Comparison of ENCODE assay signal across 21 cellular contexts in the genomic region with DNA sequence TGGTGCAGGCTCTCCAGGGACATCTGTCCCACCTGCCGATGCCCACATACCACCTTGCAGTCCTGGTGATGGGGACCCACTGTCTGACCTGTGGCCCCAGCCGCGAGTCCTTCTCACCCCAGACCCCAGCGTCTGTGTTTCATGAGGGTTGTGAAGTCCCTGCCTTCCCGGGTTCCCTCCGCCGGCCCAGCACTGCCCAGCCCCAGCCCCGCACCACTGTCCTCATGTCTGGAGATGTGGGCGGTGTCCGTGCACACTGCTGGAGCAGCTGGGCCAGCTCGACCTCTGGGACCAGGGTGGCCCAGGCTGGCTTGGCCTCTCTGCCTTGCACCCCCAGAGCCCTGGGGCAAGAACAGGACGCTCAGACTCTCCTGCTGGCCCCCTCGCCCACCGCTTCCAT.
A peak's percentile ranks its signal among the peaks of the same experiment; 100 is the strongest.
DNase-seq lines count a peak whose midpoint lies in the region; ATAC-seq and TF ChIP-seq lines count a peak whose summit lies in the region.
"Had no signal": no experiment of that assay in that cellular context is flagged by ENCODE, and none has a peak within 500 bp of the region (broad histone marks: within the 10 kb centered on the region; RNA-seq: fewer than 3 reads in every experiment).

No MANE protein-coding gene starts in this region.

- TF ChIP-seq POLR2A in gastroesophageal sphincter (IDR thresholded peaks at IDR 0.05): no peak

- H3K9me3 ChIP-seq in DOHH2 (ENCODE audit: control insufficient read depth, insufficient read depth, low read length) (no peaks in the 10 kb centered on the region), gastroesophageal sphincter (no peaks in the 10 kb centered on the region)

- WGBS in gastroesophageal sphincter (ENCODE audit: low coverage in 1 of 2), 2 donors: 87% methylated on average over 7 of the region's 14 CpGs; no CpG with 5 or more reads in 1 of the 2 donors

- H3K4me3 ChIP-seq in DOHH2 (ENCODE audit: low read length): no peak overlapping the region
- H3K4me3 ChIP-seq in gastroesophageal sphincter: no peak overlapping the region
- H3K4me3 ChIP-seq: lung had no signal

- H3K27me3 ChIP-seq in DOHH2 (ENCODE audit: control insufficient read depth, low read length) (no peaks in the 10 kb centered on the region), gastroesophageal sphincter (no peaks in the 10 kb centered on the region)

- no peak for ATAC-seq in gastroesophageal sphincter

- H3K79me2 ChIP-seq in DOHH2 (ENCODE audit: control insufficient read depth, low read length): no peaks in the 10 kb centered on the region

- H3K4me1 ChIP-seq in DOHH2 (ENCODE audit: control insufficient read depth, low read length): peaks cover 83% of the 10 kb centered on the region
- H3K4me1 ChIP-seq in gastroesophageal sphincter: peaks cover 3 to 100% (median 31%) of the 10 kb centered on the region in 3 donors

- H3F3A ChIP-seq in DOHH2 (ENCODE audit: control insufficient read depth, insufficient read depth): peaks cover 25% of the 10 kb centered on the region

- no peaks in the 10 kb centered on the region for H3K27me3 Mint-ChIP-seq in activated CD4-positive, alpha-beta T cell treated with anti-CD3 and anti-CD28 coated beads, Interleukin-2, amount 10 ng/mL, durations not matched to agents 24 days and 14 days
- no peaks in the 10 kb centered on the region for H3K27me3 Mint-ChIP-seq in activated T-helper 2 cell treated with anti-CD3 and anti-CD28 coated beads, Interferon-gamma antibody, Interleukin-2, Interleukin-4, amounts not matched to agents 10 μg/mL and 5 μg/mL and 100 μg/mL, durations not matched to agents 14 hours and 24 hours and 36 hours (ENCODE audit: low read depth)
- H3K27me3 Mint-ChIP-seq in nephron (ENCODE audit: low read depth): no peaks in the 10 kb centered on the region

- no peaks in the 10 kb centered on the region for H3K36me3 ChIP-seq in DOHH2 (ENCODE audit: control insufficient read depth, low read length)
- H3K36me3 ChIP-seq in gastroesophageal sphincter: no peaks in the 10 kb centered on the region

- H3K4me3 Mint-ChIP-seq in activated CD4-positive, alpha-beta T cell treated with anti-CD3 and anti-CD28 coated beads, Interleukin-2, amount 10 ng/mL, durations not matched to agents 24 days and 14 days: peak overlapping the region; percentile 60
- H3K4me3 Mint-ChIP-seq in activated T-helper 2 cell treated with anti-CD3 and anti-CD28 coated beads, Interferon-gamma antibody, Interleukin-2, Interleukin-4, amounts not matched to agents 10 μg/mL and 5 μg/mL and 100 μg/mL, durations not matched to agents 14 hours and 24 hours and 36 hours (ENCODE audit: low read depth): peak overlapping the region; percentile 51
- peak overlapping the region in 2 of 3 experiments; percentile 10 to 11 for H3K4me3 Mint-ChIP-seq in nephron
- H3K4me3 Mint-ChIP-seq: activated naive CD4-positive, alpha-beta T cell treated with anti-CD3 and anti-CD28 coated beads, Interleukin-2, amount 10 ng/mL, durations not matched to agents 7 days and 5 days had no signal

- H3K27ac Mint-ChIP-seq in activated CD4-positive, alpha-beta T cell treated with anti-CD3 and anti-CD28 coated beads, Interleukin-2, amount 10 ng/mL, durations not matched to agents 24 days and 14 days: no peak overlapping the region
- H3K27ac Mint-ChIP-seq in activated T-helper 2 cell treated with anti-CD3 and anti-CD28 coated beads, Interferon-gamma antibody, Interleukin-2, Interleukin-4, amounts not matched to agents 10 μg/mL and 5 μg/mL and 100 μg/mL, durations not matched to agents 14 hours and 24 hours and 36 hours: peak overlapping the region; percentile 59
- H3K27ac Mint-ChIP-seq in nephron: peak overlapping the region in 1 of 3 experiments; percentile 92

- no peak for DNase-seq in activated CD4-positive, alpha-beta T cell treated with anti-CD3 and anti-CD28 coated beads, Interleukin-2, amount 10 ng/mL, durations not matched to agents 24 days and 14 days
- DNase-seq in activated CD4-positive, alpha-beta T cell treated with anti-CD3 and anti-CD28 coated beads for 4 hours: no peak
- no peak for DNase-seq in activated T-helper 2 cell treated with anti-CD3 and anti-CD28 coated beads, Interferon-gamma antibody, Interleukin-2, Interleukin-4, amounts not matched to agents 10 μg/mL and 5 μg/mL and 100 μg/mL, durations not matched to agents 14 hours and 24 hours and 36 hours (ENCODE audit: low spot score)
- DNase-seq in SHP77 (lab: John Stamatoyannopoulos, UW): no peak
- DNase-seq in DMS 273 treated with DMSO at 0.1 percent for 48 hours (lab: John Stamatoyannopoulos, UW): no peak
- DNase-seq: AML-193, cerebellar nuclear complex, head of caudate nucleus, Kasumi-1, NCI-H1092, NCI-H187 treated with DMSO at 0.1 percent for 48 hours, NCI-H526 treated with DMSO at 0.1 percent for 48 hours, nucleus accumbens, small intestine, T1000 had no signal

- no peaks in the 10 kb centered on the region for H3K9me2 ChIP-seq in DOHH2 (replicated peaks; ENCODE audit: control insufficient read depth, low read length)

- H3K27ac ChIP-seq in DOHH2 (ENCODE audit: low read depth, low read length) (no peak overlapping the region), gastroesophageal sphincter (no peak overlapping the region)
- H3K27ac ChIP-seq: epithelial cell of prostate had no signal

- no peaks in the 10 kb centered on the region for H4K20me1 ChIP-seq in DOHH2 (ENCODE audit: control insufficient read depth, insufficient read depth, low read depth, low read length)

- intact Hi-C loops in activated CD4-positive, alpha-beta T cell treated with anti-CD3 and anti-CD28 coated beads, Interleukin-2, amount 10 ng/mL, durations not matched to agents 24 days and 14 days (cut with micrococcal nuclease): no loop called here
- intact Hi-C loops in activated T-helper 2 cell treated with anti-CD3 and anti-CD28 coated beads, Interferon-gamma antibody, Interleukin-2, Interleukin-4, amounts not matched to agents 10 μg/mL and 5 μg/mL and 100 μg/mL, durations not matched to agents 14 hours and 24 hours and 36 hours (cut with micrococcal nuclease): no loop called here

- no peak for TF ChIP-seq EP300 in gastroesophageal sphincter (IDR thresholded peaks at IDR 0.05)

- H3K4me1 Mint-ChIP-seq in activated CD4-positive, alpha-beta T cell treated with anti-CD3 and anti-CD28 coated beads, Interleukin-2, amount 10 ng/mL, durations not matched to agents 24 days and 14 days: peaks cover 31% of the 10 kb centered on the region
- H3K4me1 Mint-ChIP-seq in activated T-helper 2 cell treated with anti-CD3 and anti-CD28 coated beads, Interferon-gamma antibody, Interleukin-2, Interleukin-4, amounts not matched to agents 10 μg/mL and 5 μg/mL and 100 μg/mL, durations not matched to agents 14 hours and 24 hours and 36 hours (ENCODE audit: low read depth): peaks cover 30% of the 10 kb centered on the region
- peaks cover 71% of the 10 kb centered on the region for H3K4me1 Mint-ChIP-seq in nephron

- peak overlapping the region; percentile 100 for H3K4me2 ChIP-seq in DOHH2 (ENCODE audit: low read length)

- TF ChIP-seq CTCF in DOHH2 (IDR thresholded peaks at IDR 0.05; ENCODE audit: low read depth, low read length, poor library complexity, severe bottlenecking) (no peak), nephron (IDR thresholded peaks at IDR 0.05; ENCODE audit: unreplicated experiment in 3 of 3) (no peak), gastroesophageal sphincter (IDR thresholded peaks at IDR 0.05) (no peak)

- no peaks in the 10 kb centered on the region for H3K36me3 Mint-ChIP-seq in activated CD4-positive, alpha-beta T cell treated with anti-CD3 and anti-CD28 coated beads, Interleukin-2, amount 10 ng/mL, durations not matched to agents 24 days and 14 days (ENCODE audit: low read depth)
- no peaks in the 10 kb centered on the region for H3K36me3 Mint-ChIP-seq in activated T-helper 2 cell treated with anti-CD3 and anti-CD28 coated beads, Interferon-gamma antibody, Interleukin-2, Interleukin-4, amounts not matched to agents 10 μg/mL and 5 μg/mL and 100 μg/mL, durations not matched to agents 14 hours and 24 hours and 36 hours (ENCODE audit: low read depth)
- H3K36me3 Mint-ChIP-seq in nephron (ENCODE audit: low read depth): no peaks in the 10 kb centered on the region
- H3K36me3 Mint-ChIP-seq: activated naive CD4-positive, alpha-beta T cell treated with anti-CD3 and anti-CD28 coated beads, Interleukin-2, amount 10 ng/mL, durations not matched to agents 7 days and 5 days had no signal

- H3K9me3 Mint-ChIP-seq in activated CD4-positive, alpha-beta T cell treated with anti-CD3 and anti-CD28 coated beads, Interleukin-2, amount 10 ng/mL, durations not matched to agents 24 days and 14 days: no peaks in the 10 kb centered on the region
- no peaks in the 10 kb centered on the region for H3K9me3 Mint-ChIP-seq in activated T-helper 2 cell treated with anti-CD3 and anti-CD28 coated beads, Interferon-gamma antibody, Interleukin-2, Interleukin-4, amounts not matched to agents 10 μg/mL and 5 μg/mL and 100 μg/mL, durations not matched to agents 14 hours and 24 hours and 36 hours
- no peaks in the 10 kb centered on the region for H3K9me3 Mint-ChIP-seq in nephron
- H3K9me3 Mint-ChIP-seq: activated naive CD4-positive, alpha-beta T cell treated with anti-CD3 and anti-CD28 coated beads, Interleukin-2, amount 10 ng/mL, durations not matched to agents 7 days and 5 days had no signal
